ENCODE assay signal across 8 cellular contexts in the genomic region with DNA sequence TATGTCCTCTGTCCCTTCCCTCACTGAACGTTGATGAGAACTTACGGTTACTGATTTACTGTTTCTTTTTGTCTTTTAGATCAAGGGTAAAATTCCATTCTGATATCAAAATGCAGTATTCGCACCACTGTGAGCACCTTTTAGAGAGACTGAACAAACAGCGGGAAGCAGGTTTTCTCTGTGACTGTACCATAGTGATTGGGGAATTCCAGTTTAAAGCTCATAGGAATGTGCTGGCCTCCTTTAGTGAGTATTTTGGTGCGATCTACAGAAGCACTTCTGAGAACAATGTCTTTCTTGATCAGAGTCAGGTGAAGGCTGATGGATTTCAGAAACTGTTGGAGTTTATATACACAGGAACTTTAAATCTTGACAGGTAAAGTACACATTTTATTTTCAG. TPM values are rescaled to one million over a fixed set of nuclear protein-coding genes. Genes with fewer than 3 reads are reported as not detected.
DNase-seq lines count a peak whose midpoint lies in the region; ATAC-seq and TF ChIP-seq lines count a peak whose summit lies in the region.

No MANE protein-coding gene starts in this region.

- intact Hi-C loops in PC-3 (cut with micrococcal nuclease) = loop anchor here (5.0 kb wide), 3 partner anchors 38 to 1677 kb away; a partner anchor contains a TSS

- H3K36me3 ChIP-seq in PC-3 (ENCODE audit: low read depth, low read length) = peaks cover 35% of the 10 kb centered on the region; the same call in 1 of the 2 replicates
- H3K36me3 ChIP-seq in trophoblast cell (ENCODE audit: control insufficient read depth in 1 of 2, insufficient read depth in 2 of 2, low read length in 2 of 2) = peaks cover 4 to 14% of the 10 kb centered on the region in 2 experiments

- no TSS peak for BruUV-seq in PC-3 (replicated peaks; lab: Mats Ljungman, UMichigan)

- H2AK5ac ChIP-seq in trophoblast cell (ENCODE audit: low read length) = no peak overlapping the region

- H3K18ac ChIP-seq in trophoblast cell (ENCODE audit: low read length) = no peak overlapping the region

- H4K8ac ChIP-seq in trophoblast cell (ENCODE audit: low read depth, low read length) = no peak overlapping the region

- no peak for ATAC-seq in PC-3
- ATAC-seq in GM21515 (IDR thresholded peaks at IDR 0.05; ENCODE audit: unreplicated experiment) = no peak

- H3K27me3 ChIP-seq in PC-3 (ENCODE audit: low read length) (no peaks in the 10 kb centered on the region), trophoblast cell (ENCODE audit: insufficient read depth, low read length) (no peaks in the 10 kb centered on the region)

- H3K9me2 ChIP-seq in PC-3 (replicated peaks; ENCODE audit: low read length) = no peaks in the 10 kb centered on the region

- CTCF ChIA-PET in PC-3 (lab: Charles Lee) = no interaction called here

- H3K9ac ChIP-seq in PC-3 (ENCODE audit: low read length) = peak overlapping the region; percentile 97
- no peak overlapping the region for H3K9ac ChIP-seq in trophoblast cell (ENCODE audit: low read length)

- TF ChIP-seq CTCF in PC-3 (conservative IDR thresholded peaks at IDR 0.05; ENCODE audit: low read depth, low read length) (no peak), epithelial cell of esophagus (IDR thresholded peaks at IDR 0.05; ENCODE audit: insufficient read depth, low read depth, low read length, missing control alignments) (no peak)

- no peak overlapping the region for H2AFZ ChIP-seq in PC-3 (ENCODE audit: low read length)
- H2AFZ ChIP-seq in trophoblast cell (ENCODE audit: insufficient read depth, low read length, poor library complexity) = no peak overlapping the region

- no peak overlapping the region for H3K14ac ChIP-seq in trophoblast cell (ENCODE audit: low read length)

- DNase-seq in ELR (ENCODE audit: low read depth) = peak; percentile 17
- peak; percentile 14 for DNase-seq in PC-3
- peak; percentile 49 for DNase-seq in epithelial cell of esophagus (ENCODE audit: low read depth)
- peak in 1 of 2 donors; percentile 34 for DNase-seq in trophoblast cell
- DNase-seq in cerebellar nuclear complex (lab: John Stamatoyannopoulos, UW) = no peak
- DNase-seq in DMS153 treated with DMSO at 0.1 percent for 48 hours (lab: John Stamatoyannopoulos, UW; ENCODE audit: unreplicated experiment) = no peak
- DNase-seq in epidermal melanocyte (ENCODE audit: insufficient read length, low spot score) = no peak

- H3K27ac ChIP-seq in PC-3 (ENCODE audit: low read length) (no peak overlapping the region), trophoblast cell (ENCODE audit: low read depth, low read length) (no peak overlapping the region)

- no peaks in the 10 kb centered on the region for H3K9me3 ChIP-seq in PC-3 (ENCODE audit: low read length)
- no peaks in the 10 kb centered on the region for H3K9me3 ChIP-seq in trophoblast cell (ENCODE audit: insufficient read depth, low read depth, low read length)

- peaks cover 14% of the 10 kb centered on the region for H3K79me1 ChIP-seq in trophoblast cell (ENCODE audit: low read length)

- POLR2A ChIA-PET in PC-3 (lab: Charles Lee; ENCODE audit: unreplicated experiment) = no interaction called here

- H3F3A ChIP-seq in PC-3 (ENCODE audit: low read length, unreplicated experiment) = no peaks in the 10 kb centered on the region

- no CpG with 5 or more reads among the region's 5 CpGs for WGBS in trophoblast cell (ENCODE audit: extremely low coverage, insufficient coverage, insufficient read length)

- H3K79me2 ChIP-seq in PC-3 (ENCODE audit: low read length) (peaks cover 32% of the 10 kb centered on the region), trophoblast cell (ENCODE audit: control insufficient read depth, insufficient read depth, low read length, poor library complexity) (peaks cover 7% of the 10 kb centered on the region)

- H2BK120ac ChIP-seq in trophoblast cell (ENCODE audit: insufficient read depth, low read length, poor library complexity) = no peak overlapping the region

- H3K4me1 ChIP-seq in PC-3 (ENCODE audit: insufficient read depth, low read length) = peaks cover 16% of the 10 kb centered on the region
- no peaks in the 10 kb centered on the region for H3K4me1 ChIP-seq in trophoblast cell (ENCODE audit: control insufficient read depth in 1 of 2, insufficient read depth in 2 of 2, low read length in 2 of 2)

- peak overlapping the region; percentile 96 for H3K4me3 ChIP-seq in PC-3 (ENCODE audit: low read length)
- H3K4me3 ChIP-seq in epithelial cell of esophagus (ENCODE audit: low read length) = peak overlapping the region; percentile 94
- H3K4me3 ChIP-seq in trophoblast cell (ENCODE audit: low read depth, low read length) = no peak overlapping the region

- no peak overlapping the region for H2BK5ac ChIP-seq in trophoblast cell (ENCODE audit: low read depth, low read length, poor library complexity)

- H2BK12ac ChIP-seq in trophoblast cell (ENCODE audit: low read length) = no peak overlapping the region

- H3K4ac ChIP-seq in trophoblast cell (ENCODE audit: low read depth, low read length) = no peak overlapping the region

- H4K20me1 ChIP-seq in PC-3 (ENCODE audit: low read length) = no peaks in the 10 kb centered on the region

- no peak overlapping the region for H4K12ac ChIP-seq in trophoblast cell (ENCODE audit: low read depth, low read length)

- no peak overlapping the region for H4K91ac ChIP-seq in trophoblast cell (ENCODE audit: low read depth, low read length)

- H3K23ac ChIP-seq in trophoblast cell (ENCODE audit: low read length) = no peak overlapping the region

- H3K4me2 ChIP-seq in PC-3 (ENCODE audit: low read length) (peak overlapping the region; percentile 94), trophoblast cell (ENCODE audit: low read length) (peak overlapping the region; percentile 72)

RNA-seq across cellular contexts. Expression of a gene that starts 1.0 kb away (rescaled TPM):
- 7.4 and 12.9 TPM in 2 replicates for total RNA-seq in PC-3 (2014; rRNA removed)
- polyA plus RNA-seq in trophoblast cell (2013) = 12.6 TPM in 2 replicates

RNA-seq across cellular contexts. Expression of a gene that starts 4.8 kb away (rescaled TPM):
- total RNA-seq in PC-3 (2014; rRNA removed) = 2.6 and 4.1 TPM in 2 replicates
- polyA plus RNA-seq in trophoblast cell (2013) = 0.44 and 0.49 TPM in 2 replicates

RNA-seq across cellular contexts. Expression of a gene that starts 9.3 kb away (rescaled TPM):
- total RNA-seq in PC-3 (2014; rRNA removed) = 544 and 737 TPM in 2 replicates
- polyA plus RNA-seq in trophoblast cell (2013) = 0.29 TPM in 1 of 2 replicates, not detected in the other

RNA-seq across cellular contexts. Expression of a gene that starts 38.5 kb away (rescaled TPM):
- total RNA-seq in PC-3 (2014; rRNA removed) = 0.52 TPM in 1 of 2 replicates, not detected in the other
- polyA plus RNA-seq in trophoblast cell (2013) = 0.03 TPM in 2 replicates

RNA-seq across cellular contexts. Expression of a gene that starts 38.5 kb away (rescaled TPM):
- total RNA-seq in PC-3 (2014; rRNA removed) = 1.8 and 3.8 TPM in 2 replicates
- 0.37 and 0.49 TPM in 2 replicates for polyA plus RNA-seq in trophoblast cell (2013)

Comparison
In these comparisons a context has a peak if more than half of its experiments do, and no peak if none do; other contexts are left out.
1. DNase-seq: peak in ELR (single experiment), PC-3 (single experiment) and epithelial cell of esophagus (single experiment); none in cerebellar nuclear complex (0 of 2), DMS153 treated with DMSO at 0.1 percent for 48 hours (single experiment) and epidermal melanocyte (single experiment).